1 cellular context compared by ENCODE assay signal in the genomic region with DNA sequence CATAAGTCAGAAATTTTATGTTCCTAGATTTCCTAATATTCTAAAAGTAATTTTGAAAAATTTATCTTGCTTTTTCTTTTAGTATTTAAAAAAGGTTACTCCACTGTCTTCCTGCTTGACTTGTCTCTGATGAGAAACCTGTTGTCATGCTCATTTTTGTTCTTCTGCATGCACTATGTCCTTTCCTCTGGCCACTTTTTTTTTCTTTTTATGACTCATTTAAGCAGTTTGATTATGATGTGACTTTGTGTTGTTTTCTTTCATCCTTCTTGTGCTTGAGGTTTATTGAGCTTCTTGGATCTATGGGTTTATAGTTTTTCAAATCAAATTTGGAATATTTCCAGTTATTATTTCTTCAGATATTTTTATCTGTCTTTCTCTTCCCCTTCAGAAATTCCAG.
TF ChIP-seq lines count a peak whose summit lies in the region.

No MANE protein-coding gene starts in this region.

TF ChIP-seq in GM12878, 131 proteins besides CTCF, POLR2A, EP300 and RAD21:
- TF ChIP-seq JUNB (IDR thresholded peaks at IDR 0.05) (peak; percentile 98), TCF7 (IDR thresholded peaks at IDR 0.05; ENCODE audit: borderline replicate concordance) (peak; percentile 96), CBX5 (IDR thresholded peaks at IDR 0.05; ENCODE audit: low read depth) (no peak; the same call in 1 of the 2 replicates), STAT1 (conservative IDR thresholded peaks at IDR 0.05) (no peak), NFIC (IDR thresholded peaks at IDR 0.05; ENCODE audit: low read depth, low read length) (peak; percentile 75; the same call in 1 of the 2 replicates), IRF4 (IDR thresholded peaks at IDR 0.05; ENCODE audit: low read depth, low read length) (peak; percentile 84; the same call in 1 of the 2 replicates), PAX8 (IDR thresholded peaks at IDR 0.05) (no peak), NBN (IDR thresholded peaks at IDR 0.05) (no peak), FOXK2 (IDR thresholded peaks at IDR 0.05) (no peak), DPF2 (IDR thresholded peaks at IDR 0.05) (no peak), SREBF1 (IDR thresholded peaks at IDR 0.05; ENCODE audit: low read length) (no peak), CREM (IDR thresholded peaks at IDR 0.05; ENCODE audit: low read depth) (peak; percentile 42; the same call in 1 of the 2 replicates), CREB1 (IDR thresholded peaks at IDR 0.05; ENCODE audit: low read depth) (peak; percentile 39; the same call in 1 of the 2 replicates), SIN3A (IDR thresholded peaks at IDR 0.05; ENCODE audit: low read depth, low read length) (no peak), ASH2L (IDR thresholded peaks at IDR 0.05; ENCODE audit: borderline replicate concordance, low read depth) (no peak), IKZF2 (IDR thresholded peaks at IDR 0.05) (0 out of 4 replicates have a peak, but pooled peaks of 1 of the 2 experiments have one; percentile 17), WRNIP1 (IDR thresholded peaks at IDR 0.05; ENCODE audit: borderline replicate concordance, low read depth, low read length) (no peak), RUNX3 (IDR thresholded peaks at IDR 0.05; ENCODE audit: low read length) (peak; percentile 85)
- TF ChIP-seq, protein P1, sequence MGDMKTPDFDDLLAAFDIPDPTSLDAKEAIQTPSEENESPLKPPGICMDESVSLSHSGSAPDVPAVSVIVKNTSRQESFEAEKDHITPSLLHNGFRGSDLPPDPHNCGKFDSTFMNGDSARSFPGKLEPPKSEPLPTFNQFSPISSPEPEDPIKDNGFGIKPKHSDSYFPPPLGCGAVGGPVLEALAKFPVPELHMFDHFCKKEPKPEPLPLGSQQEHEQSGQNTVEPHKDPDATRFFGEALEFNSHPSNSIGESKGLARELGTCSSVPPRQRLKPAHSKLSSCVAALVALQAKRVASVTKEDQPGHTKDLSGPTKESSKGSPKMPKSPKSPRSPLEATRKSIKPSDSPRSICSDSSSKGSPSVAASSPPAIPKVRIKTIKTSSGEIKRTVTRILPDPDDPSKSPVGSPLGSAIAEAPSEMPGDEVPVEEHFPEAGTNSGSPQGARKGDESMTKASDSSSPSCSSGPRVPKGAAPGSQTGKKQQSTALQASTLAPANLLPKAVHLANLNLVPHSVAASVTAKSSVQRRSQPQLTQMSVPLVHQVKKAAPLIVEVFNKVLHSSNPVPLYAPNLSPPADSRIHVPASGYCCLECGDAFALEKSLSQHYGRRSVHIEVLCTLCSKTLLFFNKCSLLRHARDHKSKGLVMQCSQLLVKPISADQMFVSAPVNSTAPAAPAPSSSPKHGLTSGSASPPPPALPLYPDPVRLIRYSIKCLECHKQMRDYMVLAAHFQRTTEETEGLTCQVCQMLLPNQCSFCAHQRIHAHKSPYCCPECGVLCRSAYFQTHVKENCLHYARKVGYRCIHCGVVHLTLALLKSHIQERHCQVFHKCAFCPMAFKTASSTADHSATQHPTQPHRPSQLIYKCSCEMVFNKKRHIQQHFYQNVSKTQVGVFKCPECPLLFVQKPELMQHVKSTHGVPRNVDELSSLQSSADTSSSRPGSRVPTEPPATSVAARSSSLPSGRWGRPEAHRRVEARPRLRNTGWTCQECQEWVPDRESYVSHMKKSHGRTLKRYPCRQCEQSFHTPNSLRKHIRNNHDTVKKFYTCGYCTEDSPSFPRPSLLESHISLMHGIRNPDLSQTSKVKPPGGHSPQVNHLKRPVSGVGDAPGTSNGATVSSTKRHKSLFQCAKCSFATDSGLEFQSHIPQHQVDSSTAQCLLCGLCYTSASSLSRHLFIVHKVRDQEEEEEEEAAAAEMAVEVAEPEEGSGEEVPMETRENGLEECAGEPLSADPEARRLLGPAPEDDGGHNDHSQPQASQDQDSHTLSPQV (IDR thresholded peaks at IDR 0.05), result no peak
- TF ChIP-seq, protein P2, sequence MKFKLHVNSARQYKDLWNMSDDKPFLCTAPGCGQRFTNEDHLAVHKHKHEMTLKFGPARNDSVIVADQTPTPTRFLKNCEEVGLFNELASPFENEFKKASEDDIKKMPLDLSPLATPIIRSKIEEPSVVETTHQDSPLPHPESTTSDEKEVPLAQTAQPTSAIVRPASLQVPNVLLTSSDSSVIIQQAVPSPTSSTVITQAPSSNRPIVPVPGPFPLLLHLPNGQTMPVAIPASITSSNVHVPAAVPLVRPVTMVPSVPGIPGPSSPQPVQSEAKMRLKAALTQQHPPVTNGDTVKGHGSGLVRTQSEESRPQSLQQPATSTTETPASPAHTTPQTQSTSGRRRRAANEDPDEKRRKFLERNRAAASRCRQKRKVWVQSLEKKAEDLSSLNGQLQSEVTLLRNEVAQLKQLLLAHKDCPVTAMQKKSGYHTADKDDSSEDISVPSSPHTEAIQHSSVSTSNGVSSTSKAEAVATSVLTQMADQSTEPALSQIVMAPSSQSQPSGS (IDR thresholded peaks at IDR 0.05; ENCODE audit: low read length), result peak; percentile 62; the same call in 1 of the 2 replicates
- TF ChIP-seq, protein P3, sequence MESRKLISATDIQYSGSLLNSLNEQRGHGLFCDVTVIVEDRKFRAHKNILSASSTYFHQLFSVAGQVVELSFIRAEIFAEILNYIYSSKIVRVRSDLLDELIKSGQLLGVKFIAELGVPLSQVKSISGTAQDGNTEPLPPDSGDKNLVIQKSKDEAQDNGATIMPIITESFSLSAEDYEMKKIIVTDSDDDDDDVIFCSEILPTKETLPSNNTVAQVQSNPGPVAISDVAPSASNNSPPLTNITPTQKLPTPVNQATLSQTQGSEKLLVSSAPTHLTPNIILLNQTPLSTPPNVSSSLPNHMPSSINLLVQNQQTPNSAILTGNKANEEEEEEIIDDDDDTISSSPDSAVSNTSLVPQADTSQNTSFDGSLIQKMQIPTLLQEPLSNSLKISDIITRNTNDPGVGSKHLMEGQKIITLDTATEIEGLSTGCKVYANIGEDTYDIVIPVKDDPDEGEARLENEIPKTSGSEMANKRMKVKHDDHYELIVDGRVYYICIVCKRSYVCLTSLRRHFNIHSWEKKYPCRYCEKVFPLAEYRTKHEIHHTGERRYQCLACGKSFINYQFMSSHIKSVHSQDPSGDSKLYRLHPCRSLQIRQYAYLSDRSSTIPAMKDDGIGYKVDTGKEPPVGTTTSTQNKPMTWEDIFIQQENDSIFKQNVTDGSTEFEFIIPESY (IDR thresholded peaks at IDR 0.05), result no peak
- TF ChIP-seq, protein P4, sequence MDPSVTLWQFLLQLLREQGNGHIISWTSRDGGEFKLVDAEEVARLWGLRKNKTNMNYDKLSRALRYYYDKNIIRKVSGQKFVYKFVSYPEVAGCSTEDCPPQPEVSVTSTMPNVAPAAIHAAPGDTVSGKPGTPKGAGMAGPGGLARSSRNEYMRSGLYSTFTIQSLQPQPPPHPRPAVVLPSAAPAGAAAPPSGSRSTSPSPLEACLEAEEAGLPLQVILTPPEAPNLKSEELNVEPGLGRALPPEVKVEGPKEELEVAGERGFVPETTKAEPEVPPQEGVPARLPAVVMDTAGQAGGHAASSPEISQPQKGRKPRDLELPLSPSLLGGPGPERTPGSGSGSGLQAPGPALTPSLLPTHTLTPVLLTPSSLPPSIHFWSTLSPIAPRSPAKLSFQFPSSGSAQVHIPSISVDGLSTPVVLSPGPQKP (IDR thresholded peaks at IDR 0.05; ENCODE audit: low read depth, low read length), result no peak
